Comparison of ENCODE assay signal across 2 cellular contexts in the genomic region with DNA sequence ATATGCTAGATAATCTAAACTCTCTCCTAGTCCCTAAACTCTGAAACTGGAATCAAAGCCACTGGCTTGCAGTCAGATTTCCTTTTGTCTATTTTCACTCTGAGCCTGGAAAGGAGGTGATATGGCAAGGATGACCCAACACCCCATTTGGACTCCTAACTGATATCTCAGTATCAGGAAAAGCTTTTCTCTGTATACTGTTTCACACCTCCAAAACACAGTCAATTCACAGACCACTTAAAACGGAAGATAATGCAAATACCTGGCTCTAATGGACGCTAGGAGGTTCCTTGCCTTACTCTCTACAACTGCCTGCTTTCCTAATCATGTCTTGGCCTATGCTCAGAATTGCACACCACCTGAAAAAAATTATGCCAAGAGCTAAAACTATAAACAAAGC.
TF ChIP-seq lines count a peak whose summit lies in the region.

No MANE protein-coding gene starts in this region.

TF ChIP-seq in IMR-90, 13 proteins besides CTCF, POLR2A, EP300 and RAD21 (continued from another document):
- no peak for TF ChIP-seq RCOR1 (IDR thresholded peaks at IDR 0.05; ENCODE audit: insufficient replicate concordance, low read length)
- TF ChIP-seq, protein P1, sequence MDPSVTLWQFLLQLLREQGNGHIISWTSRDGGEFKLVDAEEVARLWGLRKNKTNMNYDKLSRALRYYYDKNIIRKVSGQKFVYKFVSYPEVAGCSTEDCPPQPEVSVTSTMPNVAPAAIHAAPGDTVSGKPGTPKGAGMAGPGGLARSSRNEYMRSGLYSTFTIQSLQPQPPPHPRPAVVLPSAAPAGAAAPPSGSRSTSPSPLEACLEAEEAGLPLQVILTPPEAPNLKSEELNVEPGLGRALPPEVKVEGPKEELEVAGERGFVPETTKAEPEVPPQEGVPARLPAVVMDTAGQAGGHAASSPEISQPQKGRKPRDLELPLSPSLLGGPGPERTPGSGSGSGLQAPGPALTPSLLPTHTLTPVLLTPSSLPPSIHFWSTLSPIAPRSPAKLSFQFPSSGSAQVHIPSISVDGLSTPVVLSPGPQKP (IDR thresholded peaks at IDR 0.05; ENCODE audit: borderline replicate concordance, low read depth, low read length) = no peak
- no peak for TF ChIP-seq RFX5 (IDR thresholded peaks at IDR 0.05; ENCODE audit: low read depth, low read length)
- no peak for TF ChIP-seq MAZ (IDR thresholded peaks at IDR 0.05; ENCODE audit: borderline replicate concordance, low read depth, low read length)
- no peak for TF ChIP-seq MAFK (IDR thresholded peaks at IDR 0.05; ENCODE audit: low read depth, low read length)
- TF ChIP-seq CHD1 (IDR thresholded peaks at IDR 0.05; ENCODE audit: low read depth, low read length) = no peak
- TF ChIP-seq FOS (IDR thresholded peaks at IDR 0.05; ENCODE audit: low read depth, low read length) = no peak
- TF ChIP-seq SMC3 (IDR thresholded peaks at IDR 0.05; ENCODE audit: low read depth, low read length) = no peak
- TF ChIP-seq NFE2L2 (IDR thresholded peaks at IDR 0.05; ENCODE audit: low read depth, low read length) = no peak
- no peak for TF ChIP-seq BHLHE40 (IDR thresholded peaks at IDR 0.05; ENCODE audit: low read depth, low read length)
- no peak for TF ChIP-seq CEBPB (IDR thresholded peaks at IDR 0.05; ENCODE audit: low read depth, low read length)

TF ChIP-seq in WTC11, 78 proteins besides CTCF, POLR2A, EP300 and RAD21 (continued from another document):
- TF ChIP-seq, protein P2, sequence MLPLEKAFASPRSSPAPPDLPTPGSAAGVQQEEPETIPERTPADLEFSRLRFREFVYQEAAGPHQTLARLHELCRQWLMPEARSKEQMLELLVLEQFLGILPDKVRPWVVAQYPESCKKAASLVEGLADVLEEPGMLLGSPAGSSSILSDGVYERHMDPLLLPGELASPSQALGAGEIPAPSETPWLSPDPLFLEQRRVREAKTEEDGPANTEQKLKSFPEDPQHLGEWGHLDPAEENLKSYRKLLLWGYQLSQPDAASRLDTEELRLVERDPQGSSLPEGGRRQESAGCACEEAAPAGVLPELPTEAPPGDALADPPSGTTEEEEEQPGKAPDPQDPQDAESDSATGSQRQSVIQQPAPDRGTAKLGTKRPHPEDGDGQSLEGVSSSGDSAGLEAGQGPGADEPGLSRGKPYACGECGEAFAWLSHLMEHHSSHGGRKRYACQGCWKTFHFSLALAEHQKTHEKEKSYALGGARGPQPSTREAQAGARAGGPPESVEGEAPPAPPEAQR (CRISPR knock-in tag; IDR thresholded peaks at IDR 0.05) = no peak
- TF ChIP-seq, protein P3, sequence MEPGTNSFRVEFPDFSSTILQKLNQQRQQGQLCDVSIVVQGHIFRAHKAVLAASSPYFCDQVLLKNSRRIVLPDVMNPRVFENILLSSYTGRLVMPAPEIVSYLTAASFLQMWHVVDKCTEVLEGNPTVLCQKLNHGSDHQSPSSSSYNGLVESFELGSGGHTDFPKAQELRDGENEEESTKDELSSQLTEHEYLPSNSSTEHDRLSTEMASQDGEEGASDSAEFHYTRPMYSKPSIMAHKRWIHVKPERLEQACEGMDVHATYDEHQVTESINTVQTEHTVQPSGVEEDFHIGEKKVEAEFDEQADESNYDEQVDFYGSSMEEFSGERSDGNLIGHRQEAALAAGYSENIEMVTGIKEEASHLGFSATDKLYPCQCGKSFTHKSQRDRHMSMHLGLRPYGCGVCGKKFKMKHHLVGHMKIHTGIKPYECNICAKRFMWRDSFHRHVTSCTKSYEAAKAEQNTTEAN (CRISPR knock-in tag; IDR thresholded peaks at IDR 0.05) = no peak
- no peak for TF ChIP-seq HMGA2 (CRISPR knock-in tag; IDR thresholded peaks at IDR 0.05)
- TF ChIP-seq, protein P4, sequence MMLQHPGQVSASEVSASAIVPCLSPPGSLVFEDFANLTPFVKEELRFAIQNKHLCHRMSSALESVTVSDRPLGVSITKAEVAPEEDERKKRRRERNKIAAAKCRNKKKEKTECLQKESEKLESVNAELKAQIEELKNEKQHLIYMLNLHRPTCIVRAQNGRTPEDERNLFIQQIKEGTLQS (CRISPR knock-in tag; conservative IDR thresholded peaks at IDR 0.05) = no peak
- TF ChIP-seq NFE2L1 (CRISPR knock-in tag; IDR thresholded peaks at IDR 0.05) = no peak
- TF ChIP-seq, protein P5, sequence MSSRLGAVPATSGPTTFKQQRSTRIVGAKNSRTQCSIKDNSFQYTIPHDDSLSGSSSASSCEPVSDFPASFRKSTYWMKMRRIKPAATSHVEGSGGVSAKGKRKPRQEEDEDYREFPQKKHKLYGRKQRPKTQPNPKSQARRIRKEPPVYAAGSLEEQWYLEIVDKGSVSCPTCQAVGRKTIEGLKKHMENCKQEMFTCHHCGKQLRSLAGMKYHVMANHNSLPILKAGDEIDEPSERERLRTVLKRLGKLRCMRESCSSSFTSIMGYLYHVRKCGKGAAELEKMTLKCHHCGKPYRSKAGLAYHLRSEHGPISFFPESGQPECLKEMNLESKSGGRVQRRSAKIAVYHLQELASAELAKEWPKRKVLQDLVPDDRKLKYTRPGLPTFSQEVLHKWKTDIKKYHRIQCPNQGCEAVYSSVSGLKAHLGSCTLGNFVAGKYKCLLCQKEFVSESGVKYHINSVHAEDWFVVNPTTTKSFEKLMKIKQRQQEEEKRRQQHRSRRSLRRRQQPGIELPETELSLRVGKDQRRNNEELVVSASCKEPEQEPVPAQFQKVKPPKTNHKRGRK (CRISPR knock-in tag; IDR thresholded peaks at IDR 0.05; ENCODE audit: borderline replicate concordance) = no peak
